In genomic region chr9:125772740-125773139, GRCh38 we compare ENCODE assay signal across 15 cellular contexts. TPM values are rescaled to one million over a fixed set of nuclear protein-coding genes. Genes with fewer than 3 reads are reported as not detected.
DNase-seq lines count a peak whose midpoint lies in the region; ATAC-seq and TF ChIP-seq lines count a peak whose summit lies in the region.
"Had no signal": no experiment of that assay in that cellular context is flagged by ENCODE, and none has a peak within 500 bp of the region (broad histone marks: within the 10 kb centered on the region; RNA-seq: fewer than 3 reads in every experiment).

No MANE protein-coding gene starts in this region.

- ATAC-seq in T-helper 17 cell: no peak
- ATAC-seq: HCT116 had no signal

- no peak overlapping the region for H3K27ac ChIP-seq in HEK293 (ENCODE audit: extremely low read depth, low read depth, low read length)
- no peak overlapping the region for H3K27ac ChIP-seq in endodermal cell (ENCODE audit: low read depth, low read length)
- H3K27ac ChIP-seq: BLaER1 had no signal

- DNase-seq in CD14-positive monocyte (ENCODE audit: low spot score) (no peak), endodermal cell (no peak), progenitor cell of endocrine pancreas (ENCODE audit: low spot score, unreplicated experiment) (no peak), T-helper 17 cell (no peak), immature natural killer cell (no peak), epidermal melanocyte (ENCODE audit: insufficient read length, low spot score) (no peak)
- DNase-seq: 8988T; AML-193; CD4-positive, CD25-positive, alpha-beta regulatory T cell; DMS53; GF-D8; IMR-90 had no signal

- H3K27me3 ChIP-seq in endodermal cell (ENCODE audit: control insufficient read depth, insufficient read depth, low read length, poor library complexity, severe bottlenecking): no peaks in the 10 kb centered on the region
- H3K27me3 ChIP-seq: BLaER1 had no signal

- no peak overlapping the region for H3K9ac ChIP-seq in endodermal cell (ENCODE audit: extremely low read depth, low read length, poor library complexity, severe bottlenecking)
- H3K9ac ChIP-seq: BLaER1 had no signal

- peaks cover 3% of the 10 kb centered on the region in 2 donors for H3K36me3 Mint-ChIP-seq in CD14-positive monocyte
- peaks cover 13% of the 10 kb centered on the region for H3K36me3 Mint-ChIP-seq in endodermal cell (ENCODE audit: low read depth)
- peaks cover 11% of the 10 kb centered on the region for H3K36me3 Mint-ChIP-seq in progenitor cell of endocrine pancreas (ENCODE audit: insufficient read depth)
- H3K36me3 Mint-ChIP-seq in T-helper 17 cell (ENCODE audit: low read depth): peaks cover 2% of the 10 kb centered on the region
- peaks cover 0 to 5% (median 0%) of the 10 kb centered on the region in 3 donors for H3K36me3 Mint-ChIP-seq in immature natural killer cell

- POLR2A ChIA-PET in HEK293 (lab: Yijun Ruan, JAX): no interaction called here

- peaks cover 24% of the 10 kb centered on the region for H3K4me1 Mint-ChIP-seq in CD14-positive monocyte
- peaks cover 21% of the 10 kb centered on the region for H3K4me1 Mint-ChIP-seq in endodermal cell
- H3K4me1 Mint-ChIP-seq in progenitor cell of endocrine pancreas (ENCODE audit: low read depth): peaks cover 32% of the 10 kb centered on the region
- peaks cover 12% of the 10 kb centered on the region for H3K4me1 Mint-ChIP-seq in T-helper 17 cell
- peaks cover 3 to 18% of the 10 kb centered on the region in 2 donors for H3K4me1 Mint-ChIP-seq in immature natural killer cell

- H3K9me3 ChIP-seq in HEK293 (ENCODE audit: control insufficient read depth, insufficient read depth, low read depth, low read length) (no peaks in the 10 kb centered on the region), endodermal cell (ENCODE audit: control insufficient read depth, low read length) (peaks cover 4% of the 10 kb centered on the region), T-helper 17 cell (ENCODE audit: control insufficient read depth, low read length, poor library complexity, severe bottlenecking) (no peaks in the 10 kb centered on the region)

- H3K27ac Mint-ChIP-seq in CD14-positive monocyte (peak overlapping the region in 4 of 7 donors; percentile 26 to 79 (median 38)), endodermal cell (peak overlapping the region; percentile 10), progenitor cell of endocrine pancreas (peak overlapping the region; percentile 13), T-helper 17 cell (no peak overlapping the region), immature natural killer cell (no peak overlapping the region)
- H3K27ac Mint-ChIP-seq: CD4-positive, CD25-positive, alpha-beta regulatory T cell had no signal

- H3K27me3 Mint-ChIP-seq in CD14-positive monocyte (ENCODE audit: low read depth in 3 of 3): no peaks in the 10 kb centered on the region
- no peaks in the 10 kb centered on the region for H3K27me3 Mint-ChIP-seq in endodermal cell (ENCODE audit: insufficient read depth)
- H3K27me3 Mint-ChIP-seq in progenitor cell of endocrine pancreas: no peaks in the 10 kb centered on the region
- H3K27me3 Mint-ChIP-seq in T-helper 17 cell: no peaks in the 10 kb centered on the region
- no peaks in the 10 kb centered on the region for H3K27me3 Mint-ChIP-seq in immature natural killer cell (ENCODE audit: low read depth in 3 of 3)
- H3K27me3 Mint-ChIP-seq: CD4-positive, CD25-positive, alpha-beta regulatory T cell had no signal

- intact Hi-C loops in CD14-positive monocyte (cut with micrococcal nuclease): no loop called here

- H3K9me3 Mint-ChIP-seq in CD14-positive monocyte (peaks cover 0 to 2% (median 0%) of the 10 kb centered on the region in 7 donors), endodermal cell (no peaks in the 10 kb centered on the region), progenitor cell of endocrine pancreas (ENCODE audit: low read depth) (peaks cover 12% of the 10 kb centered on the region), immature natural killer cell (no peaks in the 10 kb centered on the region)

- 91 to 94% methylated on average over 1 to 2 of the region's 2 CpGs for WGBS in endodermal cell (ENCODE audit: insufficient coverage in 1 of 2, insufficient read length in 1 of 2), 2 experiments

- no peak for TF ChIP-seq CTCF in CD14-positive monocyte (IDR thresholded peaks at IDR 0.05)
- TF ChIP-seq CTCF in HEK293 (tag by site-specific recombination; IDR thresholded peaks at IDR 0.05): no peak
- no peak for TF ChIP-seq CTCF in endodermal cell (conservative IDR thresholded peaks at IDR 0.05)
- TF ChIP-seq CTCF in progenitor cell of endocrine pancreas (IDR thresholded peaks at IDR 0.05; ENCODE audit: unreplicated experiment): no peak

- H3K36me3 ChIP-seq in HEK293 (ENCODE audit: control insufficient read depth in 2 of 2, insufficient read depth in 1 of 2, low read length in 2 of 2) (no peaks in the 10 kb centered on the region), endodermal cell (ENCODE audit: control insufficient read depth, insufficient read depth, low read length) (peaks cover 14% of the 10 kb centered on the region)

- H3K4me3 ChIP-seq in HEK293 (ENCODE audit: low read depth, low read length) (no peak overlapping the region), endodermal cell (ENCODE audit: low read length) (no peak overlapping the region)
- H3K4me3 ChIP-seq: BLaER1 had no signal

- peak overlapping the region in 1 of 2 donors; percentile 54 for H3K4me3 Mint-ChIP-seq in CD14-positive monocyte
- H3K4me3 Mint-ChIP-seq in endodermal cell: no peak overlapping the region
- H3K4me3 Mint-ChIP-seq in progenitor cell of endocrine pancreas (ENCODE audit: low read depth): no peak overlapping the region
- no peak overlapping the region for H3K4me3 Mint-ChIP-seq in T-helper 17 cell
- no peak overlapping the region for H3K4me3 Mint-ChIP-seq in immature natural killer cell
- H3K4me3 Mint-ChIP-seq: CD4-positive, CD25-positive, alpha-beta regulatory T cell had no signal

- H3K4me1 ChIP-seq in HEK293 (ENCODE audit: control insufficient read depth, insufficient read depth, low read length) (no peaks in the 10 kb centered on the region; the same call in 1 of the 2 replicates), endodermal cell (ENCODE audit: control insufficient read depth, insufficient read depth, low read length) (no peaks in the 10 kb centered on the region)

- CTCF ChIA-PET in HEK293 (lab: Yijun Ruan, JAX): interaction anchor here (0.7 kb wide), 1 partner anchor 8 kb away, joined by 4 read pairs; no protein-coding TSS in a partner anchor

TF ChIP-seq in HEK293, 187 proteins besides CTCF, POLR2A, EP300 and RAD21:
- TF ChIP-seq ZNF561 (tag by site-specific recombination; IDR thresholded peaks at IDR 0.05; ENCODE audit: borderline replicate concordance): no peak
- TF ChIP-seq ATF2 (tag by site-specific recombination; IDR thresholded peaks at IDR 0.05; ENCODE audit: low read depth): peak; percentile 52; the same call in 1 of the 2 replicates

RNA-seq across cellular contexts. Expression of gene PBX3, which starts 25.6 kb away (rescaled TPM):
- polyA plus RNA-seq in CD14-positive monocyte (1 to 10 TPM; 6.6 to 7.1 TPM), immature natural killer cell (1 to 10 TPM; 5.7 to 7.0 (median 6.2) TPM)
- total RNA-seq in endodermal cell (10 to 100 TPM; 37.5 to 46.1 TPM), progenitor cell of endocrine pancreas (37.7 and 43.3 TPM in 2 replicates), T-helper 17 cell (10 to 100 TPM; 15.5 to 18.6 TPM)
- 107 TPM for polyA plus RNA-seq in endodermal cell (2013, experiment 1 of 2)
- 101 TPM for polyA plus RNA-seq in endodermal cell (2013, experiment 2 of 2)

Comparison
In these comparisons a context has a peak if more than half of its experiments do, and no peak if none do; other contexts are left out.
1. H3K27ac Mint-ChIP-seq: peak in CD14-positive monocyte (4 of 7), endodermal cell (single experiment) and progenitor cell of endocrine pancreas (single experiment); none in T-helper 17 cell (single experiment) and immature natural killer cell (0 of 6).